Comparison of ENCODE assay signal across 26 cellular contexts in the genomic region with DNA sequence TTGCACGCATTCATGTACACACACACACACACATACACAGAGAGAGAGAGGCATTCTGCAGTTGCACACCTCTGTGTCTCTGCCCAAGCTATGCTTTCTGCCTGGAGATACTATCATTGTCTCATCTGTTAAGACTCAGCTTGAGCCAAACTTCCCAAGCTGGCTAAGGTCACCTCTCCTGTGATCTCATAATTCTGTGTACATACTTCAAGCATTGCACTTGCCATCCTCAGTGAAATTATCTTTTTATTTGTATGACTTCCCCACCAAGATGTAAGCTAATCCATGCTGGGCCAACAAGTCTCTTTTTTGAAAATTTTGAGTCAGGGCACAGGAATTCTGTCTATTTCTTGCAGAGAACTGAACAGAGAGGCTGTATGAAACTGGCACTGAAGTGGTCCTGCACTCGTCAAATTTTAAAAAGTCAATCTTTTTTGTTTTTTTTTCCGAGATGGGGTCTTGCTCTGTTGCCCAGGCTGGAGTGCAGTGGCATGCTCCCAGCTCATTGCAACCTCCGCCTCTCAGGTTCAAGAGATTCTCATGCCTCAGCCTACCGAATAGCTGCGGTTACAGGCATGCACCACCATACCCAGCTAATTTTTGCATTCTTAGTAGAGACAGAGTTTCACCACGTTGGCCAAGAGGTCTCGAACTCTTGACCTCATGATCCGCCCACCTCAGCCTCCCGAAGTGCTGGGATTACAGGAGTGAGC. TPM values are rescaled to one million over a fixed set of nuclear protein-coding genes. Genes with fewer than 3 reads are reported as not detected.
A peak's percentile ranks its signal among the peaks of the same experiment; 100 is the strongest.
DNase-seq lines count a peak whose midpoint lies in the region; ATAC-seq and TF ChIP-seq lines count a peak whose summit lies in the region.
"Had no signal": no experiment of that assay in that cellular context is flagged by ENCODE, and none has a peak within 500 bp of the region (broad histone marks: within the 10 kb centered on the region; RNA-seq: fewer than 3 reads in every experiment).

No MANE protein-coding gene starts in this region.

- H3K27ac ChIP-seq in mammary epithelial cell (ENCODE audit: insufficient read depth, low read depth, low read length) = no peak overlapping the region
- H3K27ac ChIP-seq in CD8-positive, alpha-beta T cell (ENCODE audit: low read depth, low read length) = no peak overlapping the region
- H3K27ac ChIP-seq: 22Rv1, BLaER1, lower lobe of right lung, SJCRH30 had no signal

- H3K9me3 Mint-ChIP-seq in MCF 10A (ENCODE audit: unreplicated experiment) (no peaks in the 10 kb centered on the region), brain (no peaks in the 10 kb centered on the region)
- H3K9me3 Mint-ChIP-seq in CD8-positive, alpha-beta T cell = no peaks in the 10 kb centered on the region
- H3K9me3 Mint-ChIP-seq: activated CD4-positive, alpha-beta memory T cell treated with anti-CD3 and anti-CD28 coated beads, Interleukin-2, amount 10 ng/mL, durations not matched to agents 7 days and 5 days; activated T-helper 2 cell treated with anti-CD3 and anti-CD28 coated beads, Interferon-gamma antibody, Interleukin-2, Interleukin-4, amounts not matched to agents 10 μg/mL and 5 μg/mL and 100 μg/mL, durations not matched to agents 14 hours and 24 hours and 36 hours had no signal

- BruUV-seq in MCF 10A (replicated peaks; lab: Mats Ljungman, UMichigan) = no TSS peak
- BruUV-seq in mammary epithelial cell (replicated peaks; lab: Mats Ljungman, UMichigan) = no TSS peak

- no peaks in the 10 kb centered on the region for H3K9me3 ChIP-seq in mammary epithelial cell (replicated peaks; ENCODE audit: insufficient read depth, low read length)
- no peaks in the 10 kb centered on the region for H3K9me3 ChIP-seq in skeletal muscle satellite cell (replicated peaks; ENCODE audit: low read length)
- no peaks in the 10 kb centered on the region for H3K9me3 ChIP-seq in CD8-positive, alpha-beta T cell (ENCODE audit: low read length)
- H3K9me3 ChIP-seq: ascending aorta, BLaER1, lower lobe of right lung, SJCRH30 had no signal

- ATAC-seq in CD8-positive, alpha-beta T cell = no peak
- ATAC-seq: activated naive CD4-positive, alpha-beta T cell treated with anti-CD3 and anti-CD28 coated beads, Interleukin-2, amount 50 U/mL, for 72 hours; lower lobe of right lung had no signal

- H3K4me1 ChIP-seq in mammary epithelial cell (ENCODE audit: insufficient read depth, low read length) (peaks cover 47% of the 10 kb centered on the region), skeletal muscle satellite cell (ENCODE audit: control insufficient read depth, insufficient read depth, low read length) (peaks cover 83% of the 10 kb centered on the region)
- no peaks in the 10 kb centered on the region for H3K4me1 ChIP-seq in CD8-positive, alpha-beta T cell (ENCODE audit: insufficient read depth, low read length)
- H3K4me1 ChIP-seq: BLaER1 had no signal

- DNase-seq in MCF 10A (ENCODE audit: unreplicated experiment) = no peak
- no peak for DNase-seq in mammary epithelial cell
- peak; percentile 71 for DNase-seq in fibroblast of villous mesenchyme (ENCODE audit: low read depth)
- no peak for DNase-seq in Ammon's horn (ENCODE audit: low spot score)
- no peak for DNase-seq in CD8-positive, alpha-beta T cell
- no peak for DNase-seq in NCI-H2227 treated with DMSO at 0.1 percent for 48 hours (lab: John Stamatoyannopoulos, UW)
- DNase-seq: activated CD4-positive, alpha-beta memory T cell treated with anti-CD3 and anti-CD28 coated beads, Interleukin-2, amount 10 ng/mL, durations not matched to agents 7 days and 5 days; activated CD4-positive, CD25-positive, alpha-beta regulatory T cell treated with anti-CD3 and anti-CD28 coated beads, Interleukin-2, amount 50 U/mL, for 72 hours; cerebellar nuclear complex; DND-41; effector CD8-positive, alpha-beta T cell; KBM-7; lower lobe of right lung; NCI-H1694 treated with DMSO at 0.1 percent for 48 hours; NCI-H526 treated with DMSO at 0.1 percent for 48 hours; nucleus accumbens; SJCRH30; substantia nigra had no signal

- 100% methylated on average over 3 of the region's 10 CpGs for WGBS in mammary epithelial cell (ENCODE audit: low coverage, missing lambda C conversion rate)

- H3K4me3 Mint-ChIP-seq in MCF 10A (ENCODE audit: unreplicated experiment) = no peak overlapping the region
- no peak overlapping the region for H3K4me3 Mint-ChIP-seq in brain
- H3K4me3 Mint-ChIP-seq in CD8-positive, alpha-beta T cell = no peak overlapping the region
- H3K4me3 Mint-ChIP-seq: activated CD4-positive, alpha-beta memory T cell treated with anti-CD3 and anti-CD28 coated beads, Interleukin-2, amount 10 ng/mL, durations not matched to agents 7 days and 5 days had no signal

- H3K9ac ChIP-seq in mammary epithelial cell (ENCODE audit: insufficient read depth, low read length) (no peak overlapping the region), skeletal muscle satellite cell (ENCODE audit: low read depth, low read length) (peak overlapping the region; percentile 67)
- H3K9ac ChIP-seq: BLaER1 had no signal

- H3K27me3 Mint-ChIP-seq in MCF 10A (ENCODE audit: insufficient read depth, unreplicated experiment) (no peaks in the 10 kb centered on the region), brain (peaks cover 3% of the 10 kb centered on the region)
- no peaks in the 10 kb centered on the region for H3K27me3 Mint-ChIP-seq in CD8-positive, alpha-beta T cell (ENCODE audit: low read depth)
- H3K27me3 Mint-ChIP-seq: activated CD4-positive, alpha-beta memory T cell treated with anti-CD3 and anti-CD28 coated beads, Interleukin-2, amount 10 ng/mL, durations not matched to agents 7 days and 5 days had no signal

- H3K4me3 ChIP-seq in mammary epithelial cell (replicated peaks in 1 of 3; ENCODE audit: insufficient read depth in 1 of 3, low read depth in 2 of 3, low read length in 3 of 3) = no peak overlapping the region
- H3K4me3 ChIP-seq in fibroblast of villous mesenchyme (ENCODE audit: low read depth, low read length) = no peak overlapping the region
- peak overlapping the region; percentile 12 for H3K4me3 ChIP-seq in skeletal muscle satellite cell (ENCODE audit: low read length)
- no peak overlapping the region for H3K4me3 ChIP-seq in CD8-positive, alpha-beta T cell (ENCODE audit: low read depth, low read length)
- H3K4me3 ChIP-seq: ascending aorta, BLaER1, lower lobe of right lung, SJCRH30, smooth muscle cell had no signal

- no peak overlapping the region for H2AFZ ChIP-seq in mammary epithelial cell (ENCODE audit: low read depth, low read length)

- H3K4me1 Mint-ChIP-seq in MCF 10A (ENCODE audit: insufficient read depth, unreplicated experiment) (peaks cover 34% of the 10 kb centered on the region), brain (peaks cover 70% of the 10 kb centered on the region)
- H3K4me1 Mint-ChIP-seq in CD8-positive, alpha-beta T cell (ENCODE audit: low read depth) = no peaks in the 10 kb centered on the region
- H3K4me1 Mint-ChIP-seq: activated CD4-positive, alpha-beta memory T cell treated with anti-CD3 and anti-CD28 coated beads, Interleukin-2, amount 10 ng/mL, durations not matched to agents 7 days and 5 days had no signal

- CTCF ChIA-PET in MCF 10A (lab: Yijun Ruan, JAX) = interaction anchor here (0.7 to 0.8 kb wide), 3 partner anchors 15 to 564 kb away, joined by 3 read pairs; no protein-coding TSS in a partner anchor
- CTCF ChIA-PET in mammary epithelial cell (lab: Charles Lee; ENCODE audit: low non-redundant PET) = no interaction called here
- CTCF ChIA-PET in CD8-positive, alpha-beta T cell (lab: Charles Lee) = no interaction called here

- H3K36me3 Mint-ChIP-seq in MCF 10A (ENCODE audit: insufficient read depth, unreplicated experiment) (peaks cover 71% of the 10 kb centered on the region), brain (peaks cover 30% of the 10 kb centered on the region)
- H3K36me3 Mint-ChIP-seq in CD8-positive, alpha-beta T cell = no peaks in the 10 kb centered on the region
- H3K36me3 Mint-ChIP-seq: activated naive CD4-positive, alpha-beta T cell treated with anti-CD3 and anti-CD28 coated beads, Interleukin-2, amount 50 U/mL, for 72 hours had no signal

- peaks cover 8% of the 10 kb centered on the region for H3K79me2 ChIP-seq in mammary epithelial cell (ENCODE audit: insufficient read depth, low read length)

- H4K20me1 ChIP-seq in mammary epithelial cell (ENCODE audit: insufficient read depth, low read length) = no peaks in the 10 kb centered on the region
- H4K20me1 ChIP-seq: BLaER1 had no signal

- H3K4me2 ChIP-seq in mammary epithelial cell (ENCODE audit: insufficient read depth, low read depth, low read length) (no peak overlapping the region), skeletal muscle satellite cell (ENCODE audit: low read length) (peak overlapping the region; percentile 61)
- H3K4me2 ChIP-seq: BLaER1, smooth muscle cell had no signal

- in situ Hi-C loops in mammary epithelial cell (cut with MboI; ENCODE audit: low sequenced_read_pairs in 2 of 2) = no loop called here

- peak overlapping the region; percentile 97 for H3K27ac Mint-ChIP-seq in MCF 10A (ENCODE audit: low read depth, unreplicated experiment)
- H3K27ac Mint-ChIP-seq in brain = peak overlapping the region in 4 of 5 experiments; percentile 9 to 78 (median 47)
- H3K27ac Mint-ChIP-seq in CD8-positive, alpha-beta T cell = no peak overlapping the region
- H3K27ac Mint-ChIP-seq: activated CD4-positive, alpha-beta memory T cell treated with anti-CD3 and anti-CD28 coated beads, Interleukin-2, amount 10 ng/mL, durations not matched to agents 7 days and 5 days; activated naive CD4-positive, alpha-beta T cell treated with anti-CD3 and anti-CD28 coated beads, Interleukin-2, amount 50 U/mL, for 72 hours; activated T-helper 2 cell treated with anti-CD3 and anti-CD28 coated beads, Interferon-gamma antibody, Interleukin-2, Interleukin-4, amounts not matched to agents 10 μg/mL and 5 μg/mL and 100 μg/mL, durations not matched to agents 14 hours and 24 hours and 36 hours had no signal

- no peak for TF ChIP-seq CTCF in MCF 10A (IDR thresholded peaks at IDR 0.05; ENCODE audit: unreplicated experiment)
- TF ChIP-seq CTCF in mammary epithelial cell (conservative IDR thresholded peaks at IDR 0.05 in 1 of 2, IDR thresholded peaks at IDR 0.05 in 1 of 2; ENCODE audit: extremely low read depth in 1 of 2, insufficient read depth in 1 of 2, low read depth in 1 of 2, low read length in 2 of 2) = no peak
- TF ChIP-seq CTCF in brain (conservative IDR thresholded peaks at IDR 0.05) = no peak
- no peak for TF ChIP-seq CTCF in fibroblast of villous mesenchyme (IDR thresholded peaks at IDR 0.05; ENCODE audit: insufficient read depth, low read depth, low read length)
- TF ChIP-seq CTCF in CD8-positive, alpha-beta T cell (IDR thresholded peaks at IDR 0.05) = no peak

- H3K36me3 ChIP-seq in mammary epithelial cell (ENCODE audit: insufficient read depth, low read length) (peaks cover 4% of the 10 kb centered on the region), skeletal muscle satellite cell (ENCODE audit: insufficient read depth, low read length) (peaks cover 27% of the 10 kb centered on the region)
- H3K36me3 ChIP-seq in CD8-positive, alpha-beta T cell (ENCODE audit: insufficient read depth, low read length) = no peaks in the 10 kb centered on the region
- H3K36me3 ChIP-seq: BLaER1, lower lobe of right lung had no signal

- POLR2A ChIA-PET in MCF 10A (lab: Yijun Ruan, JAX) = interaction anchor here (0.6 to 1.2 kb wide), 4 partner anchors 17 to 64 kb away, joined by 3 to 4 read pairs (median 3); no protein-coding TSS in a partner anchor
- POLR2A ChIA-PET in CD8-positive, alpha-beta T cell (lab: Charles Lee) = no interaction called here

- dilution Hi-C loops in mammary epithelial cell (cut with HindIII; ENCODE audit: low sequenced_read_pairs) = no loop called here

- H3K27me3 ChIP-seq in mammary epithelial cell (ENCODE audit: insufficient read depth, low read length) (no peaks in the 10 kb centered on the region), skeletal muscle satellite cell (ENCODE audit: control insufficient read depth, insufficient read depth, low read length) (no peaks in the 10 kb centered on the region)
- no peaks in the 10 kb centered on the region for H3K27me3 ChIP-seq in CD8-positive, alpha-beta T cell (ENCODE audit: insufficient read depth, low read length)
- H3K27me3 ChIP-seq: ascending aorta, BLaER1, SJCRH30 had no signal

- intact Hi-C loops in MCF 10A (cut with micrococcal nuclease) = no loop called here
- intact Hi-C loops in mammary epithelial cell (cut with micrococcal nuclease) = no loop called here
- intact Hi-C loops in CD8-positive, alpha-beta T cell (cut with DNase I, micrococcal nuclease) = no loop called here

RNA-seq across cellular contexts. Expression of a gene that starts 44.3 kb away (rescaled TPM):
- total RNA-seq in MCF 10A (2022) (100 and 109 TPM in 2 replicates), mammary epithelial cell (100 to 1,000 TPM in 1 of 2 donors, 10 to 100 TPM in 1; 46.1 to 106 TPM), fibroblast of villous mesenchyme (12.2 and 33.2 TPM in 2 replicates)
- polyA plus RNA-seq in mammary epithelial cell (29.4 TPM), brain (ENCODE audit: insufficient read depth, low read depth, low replicate concordance) (5.4 TPM)
- 46.9 TPM for polyA minus RNA-seq in mammary epithelial cell
- 69.9 and 94.0 TPM in 2 replicates for total RNA-seq in skeletal muscle satellite cell (2012; rRNA removed)
- not detected for total RNA-seq in CD8-positive, alpha-beta T cell
- total RNA-seq: activated naive CD4-positive, alpha-beta T cell treated with anti-CD3 and anti-CD28 coated beads, Interleukin-2, amount 50 U/mL, for 72 hours had no signal

Comparison
In these comparisons a context has a peak if more than half of its experiments do, and no peak if none do; other contexts are left out.
1. RNA of a gene that starts 44.3 kb away (total RNA-seq): 100 to 109 TPM in MCF 10A, 46.1 to 106 TPM in mammary epithelial cell and 12.2 to 33.2 TPM in fibroblast of villous mesenchyme; not detected in CD8-positive, alpha-beta T cell; every median in the first group is over 10 times any median in the second.